Comparison of ENCODE assay signal across 10 cellular contexts in genomic region chr17:6701719-6702118, GRCh38. TPM values are rescaled to one million over a fixed set of nuclear protein-coding genes. Genes with fewer than 3 reads are reported as not detected.
DNase-seq lines count a peak whose midpoint lies in the region; ATAC-seq and TF ChIP-seq lines count a peak whose summit lies in the region.
"Had no signal": no experiment of that assay in that cellular context is flagged by ENCODE, and none has a peak within 500 bp of the region (broad histone marks: within the 10 kb centered on the region; RNA-seq: fewer than 3 reads in every experiment).

No MANE protein-coding gene starts in this region.

- ATAC-seq in heart right ventricle = no peak
- ATAC-seq in left ventricle myocardium superior = no peak
- ATAC-seq in GM18511 (IDR thresholded peaks at IDR 0.05; ENCODE audit: unreplicated experiment) = no peak

- H3K9me3 ChIP-seq in heart right ventricle = no peaks in the 10 kb centered on the region

- intact Hi-C loops in heart right ventricle (cut with DNase I) = no loop called here
- intact Hi-C loops in left ventricle myocardium superior (cut with micrococcal nuclease) = no loop called here

- no peak overlapping the region for H3K4me3 ChIP-seq in heart right ventricle
- H3K4me3 ChIP-seq in fibroblast of pulmonary artery (replicated peaks; ENCODE audit: low read depth, low read length) = no peak overlapping the region

- H3K36me3 ChIP-seq in heart right ventricle = no peaks in the 10 kb centered on the region

- no peaks in the 10 kb centered on the region for H3K4me1 ChIP-seq in heart right ventricle

- 22 to 23% methylated on average over 11 of the region's 11 CpGs for WGBS in heart right ventricle, 2 donors

- H3K27ac ChIP-seq in heart right ventricle = no peak overlapping the region
- H3K27ac ChIP-seq: VCaP had no signal

- TF ChIP-seq CTCF in heart right ventricle (IDR thresholded peaks at IDR 0.05) = peak in 8 of 9 donors; percentile 8 to 46 (median 30)
- peak; percentile 31 for TF ChIP-seq CTCF in fibroblast of pulmonary artery (IDR thresholded peaks at IDR 0.05; ENCODE audit: low read length, missing control alignments)

- DNase-seq in heart right ventricle (no peak), left ventricle myocardium superior (no peak), T-helper 9 cell (peak; percentile 7), fibroblast of pulmonary artery (ENCODE audit: low read depth) (peak; percentile 17), NK-92 (lab: John Stamatoyannopoulos, UW; ENCODE audit: unreplicated experiment) (no peak), LoVo (ENCODE audit: low spot score) (no peak)
- DNase-seq in stimulated activated CD8-positive, alpha-beta memory T cell treated with anti-CD3 and anti-CD28 coated beads, Interleukin-2, amount 100 ng/mL, for 48 hours (ENCODE audit: low read depth in 2 of 2) = peak; percentile 27 to 44
- DNase-seq: naive B cell had no signal

- H3K27me3 ChIP-seq in heart right ventricle = peaks cover 0 to 35% (median 20%) of the 10 kb centered on the region in 7 donors

RNA-seq across cellular contexts. Expression of gene SLC13A5, which starts 11.4 kb away (rescaled TPM):
- total RNA-seq in heart right ventricle = under 1 TPM in 2 of 10 donors, not detected in 8; 0.17 to 0.36 TPM
- polyA plus RNA-seq in heart right ventricle = under 1 TPM in 1 of 2 donors, not detected in 1; 0.03 TPM
- not detected for total RNA-seq in left ventricle myocardium superior

RNA-seq across cellular contexts. Expression of gene C17orf100, which starts 50.2 kb away (rescaled TPM):
- total RNA-seq in heart right ventricle (1 to 10 TPM in 1 of 10 donors, under 1 TPM in 8, not detected in 1; 0.30 to 1.2 (median 0.57) TPM), left ventricle myocardium superior (0.47 TPM)
- polyA plus RNA-seq in heart right ventricle = 1 to 10 TPM in 1 of 2 donors, under 1 TPM in 1; 0.99 to 1.4 TPM

RNA-seq across cellular contexts. Expression of gene MED31, which starts 50.3 kb away (rescaled TPM):
- total RNA-seq in heart right ventricle (10 to 100 TPM in 8 of 10 donors, 1 to 10 TPM in 2; 8.4 to 17.5 (median 14.2) TPM), left ventricle myocardium superior (14.3 TPM)
- polyA plus RNA-seq in heart right ventricle = 10 to 100 TPM; 17.5 to 18.6 TPM

RNA-seq across cellular contexts. Expression of gene XAF1, which starts 54.1 kb away (rescaled TPM):
- 10 to 100 TPM; 12.8 to 59.8 (median 28.1) TPM for total RNA-seq in heart right ventricle
- polyA plus RNA-seq in heart right ventricle = 10 to 100 TPM; 12.4 to 94.8 TPM
- total RNA-seq in left ventricle myocardium superior = 18.7 TPM

Comparison
In these comparisons a context has a peak if more than half of its experiments do, and no peak if none do; other contexts are left out.
1. DNase-seq: peak in T-helper 9 cell (single experiment), fibroblast of pulmonary artery (single experiment) and stimulated activated CD8-positive, alpha-beta memory T cell treated with anti-CD3 and anti-CD28 coated beads, Interleukin-2, amount 100 ng/mL, for 48 hours (2 of 2); none in heart right ventricle (0 of 2), left ventricle myocardium superior (single experiment), NK-92 (single experiment) and LoVo (single experiment).